ENCODE assay signal across 1 cellular context in genomic region chrX:47214435-47215077, GRCh38.
TF ChIP-seq lines count a peak whose summit lies in the region.

No MANE protein-coding gene starts in this region.

TF ChIP-seq in endothelial cell of umbilical vein, 7 proteins besides CTCF, POLR2A, EP300 and RAD21:
- TF ChIP-seq EZH2 (IDR thresholded peaks at IDR 0.05; ENCODE audit: borderline replicate concordance, low read depth, low read length, severe bottlenecking) = no peak
- no peak for TF ChIP-seq POLR2AphosphoS5 (IDR thresholded peaks at IDR 0.05; ENCODE audit: insufficient read depth, low read depth, low read length)
- no peak for TF ChIP-seq GATA2 (IDR thresholded peaks at IDR 0.05; ENCODE audit: insufficient read depth, insufficient read length, low read depth, low read length)
- no peak for TF ChIP-seq MAX (IDR thresholded peaks at IDR 0.05; ENCODE audit: insufficient read depth, insufficient read length)
- TF ChIP-seq FOS (IDR thresholded peaks at IDR 0.05; ENCODE audit: borderline replicate concordance, insufficient read depth, low read length) = no peak
- TF ChIP-seq MYC (IDR thresholded peaks at IDR 0.05; ENCODE audit: low read depth, low read length) = no peak
